Comparison of ENCODE assay signal across 10 cellular contexts in genomic region chr3:51680663-51681230, GRCh38. TPM values are rescaled to one million over a fixed set of nuclear protein-coding genes. Genes with fewer than 3 reads are reported as not detected.
DNase-seq lines count a peak whose midpoint lies in the region; ATAC-seq and TF ChIP-seq lines count a peak whose summit lies in the region.
"Had no signal": no experiment of that assay in that cellular context is flagged by ENCODE, and none has a peak within 500 bp of the region (broad histone marks: within the 10 kb centered on the region; RNA-seq: fewer than 3 reads in every experiment).

No MANE protein-coding gene starts in this region.

- H4K20me1 ChIP-seq in mammary epithelial cell (ENCODE audit: insufficient read depth, low read length) = no peaks in the 10 kb centered on the region

- peak overlapping the region; percentile 66 to 82 (median 75) for H3K4me3 Mint-ChIP-seq in CD4-positive, CD25-positive, alpha-beta regulatory T cell
- H3K4me3 Mint-ChIP-seq in naive thymus-derived CD8-positive, alpha-beta T cell = peak overlapping the region; percentile 56 to 92 (median 79)

- H3K27ac Mint-ChIP-seq in CD4-positive, CD25-positive, alpha-beta regulatory T cell = peak overlapping the region; percentile 83 to 95 (median 92)
- H3K27ac Mint-ChIP-seq in naive thymus-derived CD8-positive, alpha-beta T cell = peak overlapping the region; percentile 15 to 85 (median 74)

- no TSS peak for BruUV-seq in mammary epithelial cell (replicated peaks; lab: Mats Ljungman, UMichigan)

- peak overlapping the region; percentile 67 for H3K27ac ChIP-seq in CD4-positive, CD25-positive, alpha-beta regulatory T cell (ENCODE audit: insufficient read depth, low read length, poor library complexity, severe bottlenecking)
- H3K27ac ChIP-seq in KOPT-K1 (ENCODE audit: low read depth, low read length, poor library complexity, severe bottlenecking) (peak overlapping the region; percentile 42), mammary epithelial cell (ENCODE audit: insufficient read depth, low read depth, low read length) (peak overlapping the region; percentile 4), coronary artery (peak overlapping the region in 1 of 2 donors; percentile 42)

- in situ Hi-C loops in mammary epithelial cell (cut with MboI; ENCODE audit: low sequenced_read_pairs in 2 of 2) = loop anchor here (5.0 kb wide), 1 partner anchor 178 kb away; the partner anchor contains the start of gene DCAF1 (in 2 of the 2)

- peaks cover 28% of the 10 kb centered on the region for H3K36me3 Mint-ChIP-seq in CD4-positive, CD25-positive, alpha-beta regulatory T cell
- peaks cover 0 to 30% (median 15%) of the 10 kb centered on the region in 3 donors for H3K36me3 Mint-ChIP-seq in naive thymus-derived CD8-positive, alpha-beta T cell

- peaks cover 13 to 100% (median 72%) of the 10 kb centered on the region in 4 donors for H3K4me1 Mint-ChIP-seq in CD4-positive, CD25-positive, alpha-beta regulatory T cell
- H3K4me1 Mint-ChIP-seq in naive thymus-derived CD8-positive, alpha-beta T cell = peaks cover 67 to 99% (median 94%) of the 10 kb centered on the region in 4 donors

- H3K4me2 ChIP-seq in mammary epithelial cell (ENCODE audit: insufficient read depth, low read depth, low read length) = no peak overlapping the region

- intact Hi-C loops in mammary epithelial cell (cut with micrococcal nuclease) = no loop called here

- no peak for TF ChIP-seq CTCF in mammary epithelial cell (conservative IDR thresholded peaks at IDR 0.05 in 1 of 2, IDR thresholded peaks at IDR 0.05 in 1 of 2; ENCODE audit: extremely low read depth in 1 of 2, insufficient read depth in 1 of 2, low read depth in 1 of 2, low read length in 2 of 2)
- TF ChIP-seq CTCF in coronary artery (IDR thresholded peaks at IDR 0.05) = no peak

- peaks cover 49% of the 10 kb centered on the region for H3K79me2 ChIP-seq in mammary epithelial cell (ENCODE audit: insufficient read depth, low read length)

- peaks cover 98% of the 10 kb centered on the region for H3K4me1 ChIP-seq in CD4-positive, CD25-positive, alpha-beta regulatory T cell (ENCODE audit: control insufficient read depth, insufficient read depth, low read length, poor library complexity, severe bottlenecking)
- peaks cover 60% of the 10 kb centered on the region for H3K4me1 ChIP-seq in mammary epithelial cell (ENCODE audit: insufficient read depth, low read length)
- H3K4me1 ChIP-seq: Caco-2 had no signal

- dilution Hi-C loops in mammary epithelial cell (cut with HindIII; ENCODE audit: low sequenced_read_pairs) = no loop called here

- peak overlapping the region; percentile 72 for H3K4me3 ChIP-seq in CD4-positive, CD25-positive, alpha-beta regulatory T cell (ENCODE audit: low read depth, low read length)
- H3K4me3 ChIP-seq in mammary epithelial cell (replicated peaks in 1 of 3; ENCODE audit: insufficient read depth in 1 of 3, low read depth in 2 of 3, low read length in 3 of 3) = no peak overlapping the region
- H3K4me3 ChIP-seq in coronary artery = no peak overlapping the region

- POLR2A ChIA-PET in naive thymus-derived CD8-positive, alpha-beta T cell (lab: Charles Lee) = interaction anchor here (0.7 to 6.0 kb wide), 4 partner anchors 9 to 291 kb away, joined by 3 to 97 read pairs (median 47); partner anchors contain the start of genes DCAF1 and TEX264

- no peaks in the 10 kb centered on the region for H3K27me3 Mint-ChIP-seq in CD4-positive, CD25-positive, alpha-beta regulatory T cell
- no peaks in the 10 kb centered on the region for H3K27me3 Mint-ChIP-seq in naive thymus-derived CD8-positive, alpha-beta T cell

- CTCF ChIA-PET in mammary epithelial cell (lab: Charles Lee; ENCODE audit: low non-redundant PET) = interaction anchor here (0.6 to 1.7 kb wide), 4 partner anchors 11 to 182 kb away, joined by 3 to 30 read pairs (median 4); no protein-coding TSS in a partner anchor

- no peaks in the 10 kb centered on the region for H3K9me3 Mint-ChIP-seq in CD4-positive, CD25-positive, alpha-beta regulatory T cell
- H3K9me3 Mint-ChIP-seq in naive thymus-derived CD8-positive, alpha-beta T cell = no peaks in the 10 kb centered on the region

- WGBS in mammary epithelial cell (ENCODE audit: low coverage, missing lambda C conversion rate) = 94% methylated on average over 2 of the region's 2 CpGs

- no peak for ATAC-seq in CD4-positive, CD25-positive, alpha-beta regulatory T cell (ENCODE audit: low read depth in 2 of 2)
- no peak for ATAC-seq in naive thymus-derived CD8-positive, alpha-beta T cell
- ATAC-seq in GM18517 (IDR thresholded peaks at IDR 0.05; ENCODE audit: unreplicated experiment) (no peak), GM18909 (IDR thresholded peaks at IDR 0.05; ENCODE audit: poor library complexity, unreplicated experiment) (no peak)

- DNase-seq in CD4-positive, CD25-positive, alpha-beta regulatory T cell = no peak
- no peak for DNase-seq in mammary epithelial cell
- no peak for DNase-seq in naive thymus-derived CD8-positive, alpha-beta T cell
- DNase-seq in coronary artery (ENCODE audit: low spot score) = no peak
- no peak for DNase-seq in NCI-H526 (lab: John Stamatoyannopoulos, UW)
- DNase-seq: Caco-2, NCI-H2107 had no signal

- no peaks in the 10 kb centered on the region for H3K27me3 ChIP-seq in CD4-positive, CD25-positive, alpha-beta regulatory T cell (ENCODE audit: control insufficient read depth, insufficient read depth, low read length)
- no peaks in the 10 kb centered on the region for H3K27me3 ChIP-seq in mammary epithelial cell (ENCODE audit: insufficient read depth, low read length)

- no peaks in the 10 kb centered on the region for H3K9me3 ChIP-seq in CD4-positive, CD25-positive, alpha-beta regulatory T cell (ENCODE audit: control insufficient read depth in 2 of 2, low read length in 2 of 2)
- H3K9me3 ChIP-seq in KOPT-K1 (ENCODE audit: insufficient read depth, low read length, poor library complexity, severe bottlenecking) (no peaks in the 10 kb centered on the region), mammary epithelial cell (replicated peaks; ENCODE audit: insufficient read depth, low read length) (no peaks in the 10 kb centered on the region)
- H3K9me3 ChIP-seq: Caco-2 had no signal

- H3K9ac ChIP-seq in mammary epithelial cell (ENCODE audit: insufficient read depth, low read length) = no peak overlapping the region

- H3K36me3 ChIP-seq in CD4-positive, CD25-positive, alpha-beta regulatory T cell (ENCODE audit: control insufficient read depth, insufficient read depth, low read length) = peaks cover 18% of the 10 kb centered on the region
- H3K36me3 ChIP-seq in KOPT-K1 (ENCODE audit: insufficient read depth, low read length) (peaks cover 85% of the 10 kb centered on the region), mammary epithelial cell (ENCODE audit: insufficient read depth, low read length) (peaks cover 3% of the 10 kb centered on the region)

- H2AFZ ChIP-seq in mammary epithelial cell (ENCODE audit: low read depth, low read length) = no peak overlapping the region

RNA-seq across cellular contexts. Expression of gene TEX264, which starts 9.7 kb away (rescaled TPM):
- 47.0 TPM for total RNA-seq in CD4-positive, CD25-positive, alpha-beta regulatory T cell
- 100 to 1,000 TPM; 133 to 165 (median 139) TPM for polyA plus RNA-seq in CD4-positive, CD25-positive, alpha-beta regulatory T cell
- total RNA-seq in mammary epithelial cell = 10 to 100 TPM; 36.0 to 49.7 TPM
- 69.5 TPM for polyA plus RNA-seq in mammary epithelial cell
- 35.8 TPM for polyA minus RNA-seq in mammary epithelial cell
- 10 to 100 TPM; 37.4 to 39.7 TPM for total RNA-seq in naive thymus-derived CD8-positive, alpha-beta T cell
- polyA plus RNA-seq in naive thymus-derived CD8-positive, alpha-beta T cell = 10 to 100 TPM; 84.5 to 95.7 (median 85.3) TPM

RNA-seq across cellular contexts. Expression of gene GRM2, which starts 26.1 kb away (rescaled TPM):
- total RNA-seq in CD4-positive, CD25-positive, alpha-beta regulatory T cell = 3.0 TPM
- under 1 TPM in 1 of 4 donors, not detected in 3; 0.29 TPM for polyA plus RNA-seq in CD4-positive, CD25-positive, alpha-beta regulatory T cell
- total RNA-seq in mammary epithelial cell = under 1 TPM; under 0.01 to 0.12 TPM
- polyA plus RNA-seq in mammary epithelial cell = 0.09 TPM
- not detected for polyA minus RNA-seq in mammary epithelial cell
- 1 to 10 TPM; 2.9 to 5.0 TPM for total RNA-seq in naive thymus-derived CD8-positive, alpha-beta T cell
- polyA plus RNA-seq in naive thymus-derived CD8-positive, alpha-beta T cell = under 1 TPM in 1 of 3 donors, not detected in 2; 0.09 TPM
